Comparison of ENCODE assay signal across 13 cellular contexts in genomic region chr11:67691149-67691548, GRCh38. TPM values are rescaled to one million over a fixed set of nuclear protein-coding genes. Genes with fewer than 3 reads are reported as not detected.
DNase-seq lines count a peak whose midpoint lies in the region; ATAC-seq and TF ChIP-seq lines count a peak whose summit lies in the region.
"Had no signal": no experiment of that assay in that cellular context is flagged by ENCODE, and none has a peak within 500 bp of the region (broad histone marks: within the 10 kb centered on the region; RNA-seq: fewer than 3 reads in every experiment).

No MANE protein-coding gene starts in this region.

- H3K27ac ChIP-seq in A673 (ENCODE audit: low read depth, low read length, poor library complexity, severe bottlenecking): no peak overlapping the region
- no peak overlapping the region for H3K27ac ChIP-seq in Panc1 (ENCODE audit: low read length)
- H3K27ac ChIP-seq in suprapubic skin: no peak overlapping the region
- H3K27ac ChIP-seq in gastrocnemius medialis: no peak overlapping the region

- H3K9me3 ChIP-seq in A673 (ENCODE audit: low read depth, low read length, poor library complexity, severe bottlenecking) (no peaks in the 10 kb centered on the region), Panc1 (ENCODE audit: control insufficient read depth, insufficient read depth, low read depth, low read length) (no peaks in the 10 kb centered on the region), suprapubic skin (no peaks in the 10 kb centered on the region), gastrocnemius medialis (no peaks in the 10 kb centered on the region)

- TF ChIP-seq POLR2A in suprapubic skin (IDR thresholded peaks at IDR 0.05) (no peak), gastrocnemius medialis (IDR thresholded peaks at IDR 0.05) (no peak)

- CTCF ChIA-PET in A673 (lab: Charles Lee) (interaction anchor here (1.0 kb wide), 2 partner anchors 61 to 62 kb away, joined by 5 to 6 read pairs; partner anchors contain the start of gene NUDT8), Panc1 (lab: Charles Lee) (interaction anchor here (1.5 kb wide), 1 partner anchor 62 kb away, joined by 4 read pairs; the partner anchor contains the start of gene NUDT8)

- peaks cover 12% of the 10 kb centered on the region for H3K27me3 ChIP-seq in A673 (replicated peaks; ENCODE audit: insufficient read depth, low read depth, low read length, poor library complexity)
- peaks cover 15% of the 10 kb centered on the region; the same call in 1 of the 2 replicates for H3K27me3 ChIP-seq in Panc1 (ENCODE audit: control insufficient read depth, insufficient read depth, low read length)
- H3K27me3 ChIP-seq in suprapubic skin: no peaks in the 10 kb centered on the region
- H3K27me3 ChIP-seq in gastrocnemius medialis: peaks cover 2 to 5% (median 4%) of the 10 kb centered on the region in 3 donors

- POLR2A ChIA-PET in A673 (lab: Charles Lee; ENCODE audit: low non-redundant PET): no interaction called here
- POLR2A ChIA-PET in Panc1 (lab: Charles Lee): interaction anchor here (0.5 to 0.6 kb wide), 2 partner anchors 19 to 193 kb away, joined by 3 to 5 read pairs; no protein-coding TSS in a partner anchor

- intact Hi-C loops in A673 (cut with micrococcal nuclease; ENCODE audit: unreplicated experiment) (no loop called here), Panc1 (cut with micrococcal nuclease; ENCODE audit: unreplicated experiment) (no loop called here), gastrocnemius medialis (cut with DNase I; ENCODE audit: low total_unique reads) (no loop called here)

- no peak overlapping the region for H3K4me3 ChIP-seq in A673 (ENCODE audit: low read depth, low read length, poor library complexity, severe bottlenecking)
- no peak overlapping the region for H3K4me3 ChIP-seq in Panc1 (ENCODE audit: low read depth in 2 of 2, low read length in 2 of 2)
- H3K4me3 ChIP-seq in fibroblast of mammary gland (ENCODE audit: control insufficient read depth, low read depth, low read length): no peak overlapping the region
- H3K4me3 ChIP-seq in suprapubic skin: no peak overlapping the region
- no peak overlapping the region for H3K4me3 ChIP-seq in gastrocnemius medialis

- BruUV-seq in A673 (replicated peaks; lab: Mats Ljungman, UMichigan) (no TSS peak), Panc1 (replicated peaks; lab: Mats Ljungman, UMichigan) (no TSS peak)

- H3K4me1 ChIP-seq in A673 (ENCODE audit: insufficient read depth, low read length, poor library complexity, severe bottlenecking) (no peaks in the 10 kb centered on the region), Panc1 (ENCODE audit: control insufficient read depth, insufficient read depth, low read length) (no peaks in the 10 kb centered on the region), suprapubic skin (no peaks in the 10 kb centered on the region), gastrocnemius medialis (no peaks in the 10 kb centered on the region)

- 54% methylated on average over 2 of the region's 2 CpGs for WGBS in suprapubic skin

- no peak for TF ChIP-seq EP300 in suprapubic skin (IDR thresholded peaks at IDR 0.05)

- in situ Hi-C loops in Panc1 (cut with HindIII; ENCODE audit: low pct_unique_long_range_greater_than_20kb, low sequenced_read_pairs) (no loop called here), gastrocnemius medialis (cut with MboI; ENCODE audit: low sequenced_read_pairs in 4 of 4) (no loop called here)

- DNase-seq in A673 (ENCODE audit: low spot score) (no peak), GM10266 (ENCODE audit: extremely low spot score) (no peak), Panc1 (ENCODE audit: low read depth, low spot score) (no peak), fibroblast of mammary gland (ENCODE audit: low read depth) (no peak), suprapubic skin (ENCODE audit: low spot score in 2 of 2) (no peak), gastrocnemius medialis (no peak)
- no peak for DNase-seq in stimulated activated CD4-positive, alpha-beta T cell treated with anti-CD3 and anti-CD28 coated beads, Interleukin-4, amount 100 ng/mL, for 1 hour
- DNase-seq: activated naive CD8-positive, alpha-beta T cell treated with anti-CD3 and anti-CD28 coated beads for 36 hours; H9; NCI-H1436; stimulated activated CD4-positive, alpha-beta T cell treated with anti-CD3 and anti-CD28 coated beads, Interleukin-1b, Interleukin-23, amount 100 ng/mL, for 48 hours had no signal

- ATAC-seq in Panc1 (peak; percentile 66; the same call in 1 of the 2 replicates), GM19324 (IDR thresholded peaks at IDR 0.05; ENCODE audit: low FRiP score, unreplicated experiment) (no peak), gastrocnemius medialis (no peak)

- peak; percentile 52 for TF ChIP-seq CTCF in A673 (conservative IDR thresholded peaks at IDR 0.05; ENCODE audit: low read depth, low read length)
- TF ChIP-seq CTCF in GM10266 (IDR thresholded peaks at IDR 0.05; ENCODE audit: control insufficient read depth, insufficient read depth, low read depth, missing control alignments): peak; percentile 19
- peak; percentile 73 for TF ChIP-seq CTCF in Panc1 (IDR thresholded peaks at IDR 0.05)
- peak; percentile 26 for TF ChIP-seq CTCF in fibroblast of mammary gland (conservative IDR thresholded peaks at IDR 0.05; ENCODE audit: control insufficient read depth, insufficient read depth, low read depth, low read length)
- no peak for TF ChIP-seq CTCF in suprapubic skin (IDR thresholded peaks at IDR 0.05)
- TF ChIP-seq CTCF in gastrocnemius medialis (IDR thresholded peaks at IDR 0.05 in 4 of 5, conservative IDR thresholded peaks at IDR 0.05 in 1 of 5): no peak

- H3K36me3 ChIP-seq in A673 (ENCODE audit: insufficient read depth, low read length, poor library complexity, severe bottlenecking) (no peaks in the 10 kb centered on the region), Panc1 (ENCODE audit: control insufficient read depth, insufficient read depth, low read length) (no peaks in the 10 kb centered on the region), suprapubic skin (no peaks in the 10 kb centered on the region), gastrocnemius medialis (no peaks in the 10 kb centered on the region)

RNA-seq across cellular contexts. Expression of gene ALDH3B2, which starts 16.7 kb away (rescaled TPM):
- total RNA-seq in A673 (2021) (not detected in 2 replicates), Panc1 (2021; ENCODE audit: unreplicated experiment) (not detected), suprapubic skin (100 to 1,000 TPM in 2 of 4 donors, 10 to 100 TPM in 2; 90.0 to 176 (median 105) TPM), gastrocnemius medialis (not detected)
- polyA plus RNA-seq in Panc1 (2012; ENCODE audit: insufficient read length): not detected
- total RNA-seq: activated naive CD8-positive, alpha-beta T cell treated with anti-CD3 and anti-CD28 coated beads for 36 hours; H9 had no signal
- polyA plus RNA-seq: neural cell had no signal

RNA-seq across cellular contexts. Expression of gene ACY3, which starts 40.6 kb away (rescaled TPM):
- total RNA-seq in A673 (2021): not detected in 2 replicates
- total RNA-seq in Panc1 (2021; ENCODE audit: unreplicated experiment): 0.26 TPM
- 0.40 TPM for polyA plus RNA-seq in Panc1 (2012; ENCODE audit: insufficient read length)
- not detected for total RNA-seq in suprapubic skin
- not detected for total RNA-seq in gastrocnemius medialis
- total RNA-seq: H9 had no signal
- polyA plus RNA-seq: neural cell had no signal

RNA-seq across cellular contexts. Expression of gene TBX10, which starts 51.6 kb away (rescaled TPM):
- total RNA-seq in A673 (2021) (not detected in 2 replicates), Panc1 (2021; ENCODE audit: unreplicated experiment) (not detected), suprapubic skin (not detected), gastrocnemius medialis (not detected)
- polyA plus RNA-seq in Panc1 (2012; ENCODE audit: insufficient read length): not detected
- total RNA-seq: activated naive CD8-positive, alpha-beta T cell treated with anti-CD3 and anti-CD28 coated beads for 36 hours; H9 had no signal
- polyA plus RNA-seq: neural cell had no signal

Comparison
In these comparisons a context has a peak if more than half of its experiments do, and no peak if none do; other contexts are left out.
1. CTCF ChIP-seq: peak in A673 (single experiment), GM10266 (single experiment), Panc1 (single experiment) and fibroblast of mammary gland (single experiment); none in suprapubic skin (0 of 2) and gastrocnemius medialis (0 of 5).
2. RNA of gene ALDH3B2, which starts 16.7 kb away (total RNA-seq): 90.0 to 176 TPM in suprapubic skin; not detected in Panc1 (single experiment), not detected in A673 and not detected in gastrocnemius medialis; every median in the first group is over 10 times any median in the second.